ENCODE assay signal across 8 cellular contexts in the genomic region with DNA sequence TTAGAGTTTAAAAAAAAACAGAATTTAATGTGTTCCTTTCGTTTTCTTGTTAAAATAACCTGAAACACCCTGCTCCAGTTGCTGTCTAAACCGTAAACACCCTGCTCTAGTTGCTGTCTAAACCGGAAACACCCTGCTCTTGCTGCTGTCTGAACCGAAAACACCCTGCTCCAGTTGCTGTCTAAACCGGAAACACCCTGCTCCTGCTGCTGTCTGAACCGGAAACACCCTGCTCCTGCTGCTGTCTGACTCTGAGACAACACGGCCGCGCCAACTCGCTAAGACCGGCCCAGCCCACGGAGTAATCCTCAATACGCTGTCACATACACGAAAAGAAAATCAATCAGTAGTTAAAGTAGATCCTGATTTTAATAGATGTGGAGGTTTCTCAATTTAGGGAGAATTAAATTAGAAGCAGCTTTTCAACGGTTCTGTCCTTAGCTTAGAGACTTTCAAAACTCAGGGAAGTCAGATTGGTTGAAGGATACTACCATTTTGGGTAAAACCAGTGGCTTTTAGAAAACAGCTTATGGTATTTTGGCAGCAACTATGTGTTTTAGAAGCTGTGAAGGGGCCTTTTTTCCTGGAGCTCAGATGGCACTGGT.
DNase-seq lines count a peak whose midpoint lies in the region; ATAC-seq and TF ChIP-seq lines count a peak whose summit lies in the region.

No MANE protein-coding gene starts in this region.

- ATAC-seq in GM19043 (IDR thresholded peaks at IDR 0.05; ENCODE audit: low read depth, unreplicated experiment): peak; percentile 94
- peak; percentile 92 for ATAC-seq in HG03139 (IDR thresholded peaks at IDR 0.05; ENCODE audit: unreplicated experiment)
- ATAC-seq in naive thymus-derived CD4-positive, alpha-beta T cell: peak; percentile 94

- H3K27me3 ChIP-seq in naive thymus-derived CD4-positive, alpha-beta T cell (ENCODE audit: control insufficient read depth in 2 of 2, insufficient read depth in 2 of 2, low read length in 2 of 2): no peaks in the 10 kb centered on the region
- H3K27me3 ChIP-seq in mammary epithelial cell (ENCODE audit: insufficient read depth, low read length): no peaks in the 10 kb centered on the region

- CTCF ChIA-PET in naive thymus-derived CD4-positive, alpha-beta T cell (lab: Charles Lee): interaction anchor here (0.8 to 1.2 kb wide), 4 partner anchors 22 to 175 kb away, joined by 3 to 4 read pairs (median 3); a partner anchor contains a TSS
- CTCF ChIA-PET in mammary epithelial cell (lab: Charles Lee; ENCODE audit: low non-redundant PET): no interaction called here

- TF ChIP-seq CTCF in choroid plexus epithelial cell (conservative IDR thresholded peaks at IDR 0.05; ENCODE audit: low read depth, low read length) (no peak), mammary epithelial cell (conservative IDR thresholded peaks at IDR 0.05 in 1 of 2, IDR thresholded peaks at IDR 0.05 in 1 of 2; ENCODE audit: extremely low read depth in 1 of 2, insufficient read depth in 1 of 2, low read depth in 1 of 2, low read length in 2 of 2) (no peak)

- no TSS peak for BruUV-seq in mammary epithelial cell (replicated peaks; lab: Mats Ljungman, UMichigan)

- no peak overlapping the region for H3K4me2 ChIP-seq in mammary epithelial cell (ENCODE audit: insufficient read depth, low read depth, low read length)

- H3K27ac Mint-ChIP-seq in naive thymus-derived CD4-positive, alpha-beta T cell: peak overlapping the region; percentile 93 to 98 (median 96)
- H3K27ac Mint-ChIP-seq in stimulated activated naive CD8-positive, alpha-beta T cell treated with anti-CD3 and anti-CD28 coated beads, Interleukin-15, Interleukin-2, amounts not matched to agents 100 ng/mL and 50 ng/mL, for 24 hours: peak overlapping the region; percentile 93

- 95% methylated on average over 14 of the region's 15 CpGs for WGBS in mammary epithelial cell (ENCODE audit: low coverage, missing lambda C conversion rate)

- no peaks in the 10 kb centered on the region for H3K27me3 Mint-ChIP-seq in naive thymus-derived CD4-positive, alpha-beta T cell
- H3K27me3 Mint-ChIP-seq in stimulated activated naive CD8-positive, alpha-beta T cell treated with anti-CD3 and anti-CD28 coated beads, Interleukin-15, Interleukin-2, amounts not matched to agents 100 ng/mL and 50 ng/mL, for 24 hours: no peaks in the 10 kb centered on the region

- intact Hi-C loops in naive thymus-derived CD4-positive, alpha-beta T cell (cut with micrococcal nuclease): loop anchor here (1.0 to 5.0 kb wide), 6 partner anchors 32 to 469 kb away; a partner anchor contains a TSS
- intact Hi-C loops in mammary epithelial cell (cut with micrococcal nuclease): no loop called here

- no peak overlapping the region for H2AFZ ChIP-seq in mammary epithelial cell (ENCODE audit: low read depth, low read length)

- in situ Hi-C loops in mammary epithelial cell (cut with MboI; ENCODE audit: low sequenced_read_pairs in 2 of 2): no loop called here

- no peaks in the 10 kb centered on the region for H3K9me3 ChIP-seq in naive thymus-derived CD4-positive, alpha-beta T cell (ENCODE audit: control insufficient read depth in 2 of 3, low read length in 3 of 3)
- H3K9me3 ChIP-seq in mammary epithelial cell (replicated peaks; ENCODE audit: insufficient read depth, low read length): no peaks in the 10 kb centered on the region

- H3K27ac ChIP-seq in naive thymus-derived CD4-positive, alpha-beta T cell (ENCODE audit: low read depth, low read length): peak overlapping the region; percentile 79
- no peak overlapping the region for H3K27ac ChIP-seq in mammary epithelial cell (ENCODE audit: insufficient read depth, low read depth, low read length)

- no peaks in the 10 kb centered on the region for H3K36me3 ChIP-seq in naive thymus-derived CD4-positive, alpha-beta T cell (ENCODE audit: control insufficient read depth in 2 of 3, insufficient read depth in 3 of 3, low read length in 3 of 3)
- peaks cover 4% of the 10 kb centered on the region for H3K36me3 ChIP-seq in mammary epithelial cell (ENCODE audit: insufficient read depth, low read length)

- peaks cover 17 to 18% of the 10 kb centered on the region in 2 donors for H3K4me1 ChIP-seq in naive thymus-derived CD4-positive, alpha-beta T cell (ENCODE audit: control insufficient read depth in 2 of 2, insufficient read depth in 2 of 2, low read length in 2 of 2)
- no peaks in the 10 kb centered on the region for H3K4me1 ChIP-seq in mammary epithelial cell (ENCODE audit: insufficient read depth, low read length)

- peaks cover 0 to 15% (median 3%) of the 10 kb centered on the region in 11 donors for H3K9me3 Mint-ChIP-seq in naive thymus-derived CD4-positive, alpha-beta T cell
- peaks cover 5% of the 10 kb centered on the region for H3K9me3 Mint-ChIP-seq in stimulated activated naive CD8-positive, alpha-beta T cell treated with anti-CD3 and anti-CD28 coated beads, Interleukin-15, Interleukin-2, amounts not matched to agents 100 ng/mL and 50 ng/mL, for 24 hours

- peaks cover 0 to 25% (median 7%) of the 10 kb centered on the region in 5 donors for H3K36me3 Mint-ChIP-seq in naive thymus-derived CD4-positive, alpha-beta T cell
- H3K36me3 Mint-ChIP-seq in stimulated activated naive CD8-positive, alpha-beta T cell treated with anti-CD3 and anti-CD28 coated beads, Interleukin-15, Interleukin-2, amounts not matched to agents 100 ng/mL and 50 ng/mL, for 24 hours (ENCODE audit: low read depth): peaks cover 10% of the 10 kb centered on the region

- peak; percentile 17 to 74 (median 54) for DNase-seq in activated CD4-positive, CD25-positive, alpha-beta regulatory T cell (lab: John Stamatoyannopoulos, UW)
- peak; percentile 91 for DNase-seq in choroid plexus epithelial cell (ENCODE audit: low read depth)
- DNase-seq in naive thymus-derived CD4-positive, alpha-beta T cell: peak; percentile 37 to 90 (median 86)
- no peak for DNase-seq in mammary epithelial cell
- DNase-seq in NCI-H2029 treated with DMSO at 0.1 percent for 48 hours (lab: John Stamatoyannopoulos, UW): no peak

- POLR2A ChIA-PET in naive thymus-derived CD4-positive, alpha-beta T cell (lab: Charles Lee): interaction anchor here (0.6 to 2.3 kb wide), 15 partner anchors 53 to 252 kb away, joined by 3 to 15 read pairs (median 4); a partner anchor contains a TSS

- H3K9ac ChIP-seq in mammary epithelial cell (ENCODE audit: insufficient read depth, low read length): no peak overlapping the region

- H3K4me1 Mint-ChIP-seq in naive thymus-derived CD4-positive, alpha-beta T cell: peaks cover 9 to 35% (median 27%) of the 10 kb centered on the region in 7 donors
- peaks cover 18% of the 10 kb centered on the region for H3K4me1 Mint-ChIP-seq in stimulated activated naive CD8-positive, alpha-beta T cell treated with anti-CD3 and anti-CD28 coated beads, Interleukin-15, Interleukin-2, amounts not matched to agents 100 ng/mL and 50 ng/mL, for 24 hours (ENCODE audit: low read depth)

- dilution Hi-C loops in mammary epithelial cell (cut with HindIII; ENCODE audit: low sequenced_read_pairs): no loop called here

- H3K79me2 ChIP-seq in mammary epithelial cell (ENCODE audit: insufficient read depth, low read length): no peaks in the 10 kb centered on the region

- H3K4me3 ChIP-seq in choroid plexus epithelial cell (ENCODE audit: low read depth, low read length) (no peak overlapping the region), mammary epithelial cell (replicated peaks in 1 of 3; ENCODE audit: insufficient read depth in 1 of 3, low read depth in 2 of 3, low read length in 3 of 3) (no peak overlapping the region)
- H3K4me3 ChIP-seq in naive thymus-derived CD4-positive, alpha-beta T cell (ENCODE audit: low read length): peak overlapping the region; percentile 20

- peak overlapping the region; percentile 43 to 84 (median 78) for H3K4me3 Mint-ChIP-seq in naive thymus-derived CD4-positive, alpha-beta T cell
- H3K4me3 Mint-ChIP-seq in stimulated activated naive CD8-positive, alpha-beta T cell treated with anti-CD3 and anti-CD28 coated beads, Interleukin-15, Interleukin-2, amounts not matched to agents 100 ng/mL and 50 ng/mL, for 24 hours: peak overlapping the region; percentile 77

- no peaks in the 10 kb centered on the region for H4K20me1 ChIP-seq in mammary epithelial cell (ENCODE audit: insufficient read depth, low read length)

Comparison
In these comparisons a context has a peak if more than half of its experiments do, and no peak if none do; other contexts are left out.
1. DNase-seq: peak in activated CD4-positive, CD25-positive, alpha-beta regulatory T cell (4 of 4), choroid plexus epithelial cell (single experiment) and naive thymus-derived CD4-positive, alpha-beta T cell (9 of 9); none in mammary epithelial cell (single experiment) and NCI-H2029 treated with DMSO at 0.1 percent for 48 hours (single experiment).
2. Peak in every context shown above with its lines, with median percentiles within 50 percentile points of each other: ATAC-seq.